Comparison of ENCODE assay signal across 9 cellular contexts in the genomic region with DNA sequence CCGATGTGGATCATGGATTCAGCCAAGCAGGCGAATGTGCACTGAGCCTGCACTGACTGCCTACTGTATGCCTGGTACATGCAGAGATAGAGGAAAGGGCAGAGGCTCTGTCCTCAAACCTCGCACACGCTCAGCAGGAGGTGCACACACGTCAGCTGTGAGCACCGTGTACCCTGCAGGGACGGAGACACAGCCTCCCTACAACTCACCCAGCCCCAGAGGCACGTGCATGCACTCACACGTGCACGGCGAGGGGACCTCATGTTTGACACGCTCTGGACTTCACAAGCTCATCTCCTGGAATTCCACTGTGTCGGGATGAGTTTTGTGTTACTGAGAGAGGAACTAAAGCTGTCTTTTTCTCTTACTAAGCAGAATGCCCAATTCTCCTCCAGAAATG. TPM values are rescaled to one million over a fixed set of nuclear protein-coding genes. Genes with fewer than 3 reads are reported as not detected.
"Had no signal": no experiment of that assay in that cellular context is flagged by ENCODE, and none has a peak within 500 bp of the region (broad histone marks: within the 10 kb centered on the region; RNA-seq: fewer than 3 reads in every experiment).

No MANE protein-coding gene starts in this region.

- H3K4me2 ChIP-seq: GM23338, KMS-11 had no signal

- H3K9me3 ChIP-seq: HAP-1 had no signal

- H3K36me3 ChIP-seq: HAP-1 had no signal

- H3K4me3 Mint-ChIP-seq: GM23338 had no signal

- DNase-seq: H7, KBM-7 had no signal

- FAIRE-seq: HTR-8/SVneo had no signal

- ATAC-seq: HCT116 had no signal

- H3K27ac ChIP-seq: KMS-11 had no signal

- H3K27ac Mint-ChIP-seq: GM23338, IgD-negative memory B cell had no signal

- H3K9ac ChIP-seq: KMS-11 had no signal

- H3K4me3 ChIP-seq: GM23338, HAP-1 had no signal

- H3K27me3 Mint-ChIP-seq: IgD-negative memory B cell had no signal

- H3K4me1 Mint-ChIP-seq: GM23338, IgD-negative memory B cell had no signal

- H2AFZ ChIP-seq: GM23338 had no signal

- H3K4me1 ChIP-seq: HAP-1 had no signal

RNA-seq across cellular contexts. Expression of gene IRX2, which starts 48.4 kb away (rescaled TPM):
- total RNA-seq: H4 had no signal
- polyA plus RNA-seq: IgD-negative memory B cell had no signal
